Comparison of ENCODE assay signal across 20 cellular contexts in genomic region chr1:76106719-76107235, GRCh38. TPM values are rescaled to one million over a fixed set of nuclear protein-coding genes. Genes with fewer than 3 reads are reported as not detected.
"Had no signal": no experiment of that assay in that cellular context is flagged by ENCODE, and none has a peak within 500 bp of the region (broad histone marks: within the 10 kb centered on the region; RNA-seq: fewer than 3 reads in every experiment).

No MANE protein-coding gene starts in this region.

- H3K4me3 ChIP-seq: coronary artery, dorsolateral prefrontal cortex, esophagus muscularis mucosa, gastrocnemius medialis, heart right ventricle, left lung, lower lobe of right lung, mucosa of descending colon had no signal

- DNase-seq: dermis blood vessel endothelial cell; dorsolateral prefrontal cortex; effector CD4-positive, alpha-beta T cell; effector memory CD4-positive, alpha-beta T cell; foreskin keratinocyte; gastrocnemius medialis; glutamatergic neuron; head of caudate nucleus; heart right ventricle; hippocampal formation; left cardiac atrium; left lung; left ventricle myocardium superior; lower lobe of right lung; mesenchymal stem cell; mucosa of descending colon; naive B cell had no signal

- H3K36me3 ChIP-seq: esophagus muscularis mucosa, gastrocnemius medialis, heart right ventricle, left lung, lower lobe of right lung had no signal

- H3K9me3 ChIP-seq: esophagus muscularis mucosa, gastrocnemius medialis, heart right ventricle, left lung, lower lobe of right lung, mucosa of descending colon had no signal

- H3K4me1 ChIP-seq: foreskin keratinocyte, gastrocnemius medialis had no signal

- ATAC-seq: foreskin keratinocyte, gastrocnemius medialis, heart right ventricle, left cardiac atrium, left lung, left ventricle myocardium superior, lower lobe of right lung, mucosa of descending colon had no signal

- H3K27me3 ChIP-seq: dorsolateral prefrontal cortex, esophagus muscularis mucosa, foreskin keratinocyte, gastrocnemius medialis, heart right ventricle, left lung had no signal

- H3K27ac ChIP-seq: coronary artery, dorsolateral prefrontal cortex, esophagus muscularis mucosa, foreskin keratinocyte, gastrocnemius medialis, heart right ventricle, left lung, lower lobe of right lung had no signal

RNA-seq across cellular contexts. Expression of gene ST6GALNAC3, which starts 32.2 kb away (rescaled TPM):
- total RNA-seq: myocyte had no signal
